Comparison of ENCODE assay signal across 14 cellular contexts in genomic region chr5:169411016-169411788, GRCh38.
DNase-seq lines count a peak whose midpoint lies in the region; ATAC-seq and FAIRE-seq lines count a peak whose summit lies in the region.
"Had no signal": no experiment of that assay in that cellular context is flagged by ENCODE, and none has a peak within 500 bp of the region (broad histone marks: within the 10 kb centered on the region; RNA-seq: fewer than 3 reads in every experiment).

No MANE protein-coding gene starts in this region.

- ATAC-seq in left lobe of liver (no peak), HG02885 (IDR thresholded peaks at IDR 0.05; ENCODE audit: poor library complexity, unreplicated experiment) (no peak)
- ATAC-seq: K562 had no signal

- no peak overlapping the region for H3K27ac ChIP-seq in substantia nigra (ENCODE audit: low read depth, low read length, poor library complexity, severe bottlenecking)
- H3K27ac ChIP-seq: BLaER1 had no signal

- peak; percentile 63 for DNase-seq in NCI-H82 (lab: John Stamatoyannopoulos, UW)
- peak; percentile 2 for DNase-seq in occipital lobe (lab: John Stamatoyannopoulos, UW)
- no peak for DNase-seq in left lobe of liver (ENCODE audit: low spot score)
- no peak for DNase-seq in SIG-M5 treated with dmso at 0.1 percent for 504 hours (lab: John Stamatoyannopoulos, UW; ENCODE audit: unreplicated experiment)
- no peak for DNase-seq in substantia nigra (lab: John Stamatoyannopoulos, UW)
- DNase-seq: AML-193, DMS53, GOT3, H9 had no signal

- peak; percentile 88 for FAIRE-seq in endometrium (lab: Jason Lieb, UNC)
- FAIRE-seq: GM18507, K562 had no signal

Comparison
In these comparisons a context has a peak if more than half of its experiments do, and no peak if none do; other contexts are left out.
1. DNase-seq: peak in NCI-H82 (single experiment) and occipital lobe (single experiment); none in left lobe of liver (single experiment), SIG-M5 treated with dmso at 0.1 percent for 504 hours (single experiment) and substantia nigra (0 of 49).